9 cellular contexts compared by ENCODE assay signal in genomic region chr10:103205401-103205800, GRCh38. TPM values are rescaled to one million over a fixed set of nuclear protein-coding genes. Genes with fewer than 3 reads are reported as not detected.
"Had no signal": no experiment of that assay in that cellular context is flagged by ENCODE, and none has a peak within 500 bp of the region (broad histone marks: within the 10 kb centered on the region; RNA-seq: fewer than 3 reads in every experiment).

No MANE protein-coding gene starts in this region.

RNA-seq across cellular contexts. Expression of gene RPEL1, which starts 40.3 kb away (rescaled TPM):
- total RNA-seq: activated CD4-positive, alpha-beta T cell treated with anti-CD3 and anti-CD28 coated beads for 36 hours; activated CD4-positive, alpha-beta T cell treated with anti-CD3 and anti-CD28 coated beads, Interleukin-2, amount 10 ng/mL, durations not matched to agents 7 days and 5 days; activated naive CD8-positive, alpha-beta T cell treated with anti-CD3 and anti-CD28 coated beads, Interleukin-2, amount 10 ng/mL, durations not matched to agents 7 days and 5 days; activated T-helper 2 cell treated with anti-CD3 and anti-CD28 coated beads, Interferon-gamma antibody, Interleukin-2, Interleukin-4, amounts not matched to agents 10 μg/mL and 5 μg/mL and 100 μg/mL, durations not matched to agents 14 hours and 24 hours and 36 hours; ascending aorta; body of pancreas; LHCN-M2 had no signal
- polyA plus RNA-seq: adipose tissue, SK-N-SH had no signal
